Comparison of ENCODE assay signal across 37 cellular contexts in genomic region chr5:103601314-103601713, GRCh38.
"Had no signal": no experiment of that assay in that cellular context is flagged by ENCODE, and none has a peak within 500 bp of the region (broad histone marks: within the 10 kb centered on the region; RNA-seq: fewer than 3 reads in every experiment).

No MANE protein-coding gene starts in this region.

- H3K27me3 ChIP-seq: ascending aorta, cardiac muscle cell had no signal

- H3K9me3 Mint-ChIP-seq: activated B cell treated with CpG ODN at 0.5 μM for 24 hours; activated CD4-positive, alpha-beta memory T cell treated with anti-CD3 and anti-CD28 coated beads for 36 hours; activated CD4-positive, alpha-beta T cell treated with anti-CD3 and anti-CD28 coated beads, Interleukin-2, amount 10 ng/mL, durations not matched to agents 24 days and 14 days; activated CD8-positive, alpha-beta T cell treated with anti-CD3 and anti-CD28 coated beads for 36 hours; activated naive CD4-positive, alpha-beta T cell treated with anti-CD3 and anti-CD28 coated beads, Interleukin-2, amount 10 ng/mL, durations not matched to agents 7 days and 5 days; activated naive CD4-positive, alpha-beta T cell treated with anti-CD3 and anti-CD28 coated beads, Interleukin-2, amount 50 U/mL, for 24 hours; activated naive CD8-positive, alpha-beta T cell treated with anti-CD3 and anti-CD28 coated beads, Interleukin-2, amount 10 ng/mL, durations not matched to agents 7 days and 5 days; activated naive CD8-positive, alpha-beta T cell treated with anti-CD3 and anti-CD28 coated beads, Interleukin-2, amount 50 U/mL, for 24 hours; activated T-cell treated with anti-CD3 and anti-CD28 coated beads, Interleukin-2, amount 50 U/mL, for 24 hours; activated T-helper 2 cell treated with anti-CD3 and anti-CD28 coated beads, Interferon-gamma antibody, Interleukin-2, Interleukin-4, amounts not matched to agents 10 μg/mL and 5 μg/mL and 100 μg/mL, durations not matched to agents 14 hours and 24 hours and 36 hours; brain; central memory CD8-positive, alpha-beta T cell; T-helper 1 cell treated with Interleukin-12 subunit alpha and Interleukin-12 subunit beta and Interleukin-4 antibody, amounts not matched to agents 30 μg/mL and 1 μg/mL, for 36 hours; T-helper 2 cell treated with Interferon-gamma antibody and Interleukin-4, amounts not matched to agents 5 μg/mL and 100 μg/mL, for 36 hours had no signal

- FAIRE-seq: bronchial epithelial cell, TTC549 had no signal

- H3K4me3 Mint-ChIP-seq: activated B cell treated with CpG ODN at 0.5 μM for 24 hours; activated CD4-positive, alpha-beta memory T cell treated with anti-CD3 and anti-CD28 coated beads for 36 hours; activated CD4-positive, alpha-beta T cell treated with anti-CD3 and anti-CD28 coated beads, Interleukin-2, amount 10 ng/mL, durations not matched to agents 24 days and 14 days; activated CD8-positive, alpha-beta memory T cell treated with anti-CD3 and anti-CD28 coated beads, Interleukin-2, amount 10 ng/mL, durations not matched to agents 7 days and 5 days; activated CD8-positive, alpha-beta T cell treated with anti-CD3 and anti-CD28 coated beads for 36 hours; activated naive CD4-positive, alpha-beta T cell treated with anti-CD3 and anti-CD28 coated beads, Interleukin-2, amount 10 ng/mL, durations not matched to agents 7 days and 5 days; activated naive CD4-positive, alpha-beta T cell treated with anti-CD3 and anti-CD28 coated beads, Interleukin-2, amount 50 U/mL, for 24 hours; activated naive CD8-positive, alpha-beta T cell; activated naive CD8-positive, alpha-beta T cell treated with anti-CD3 and anti-CD28 coated beads, Interleukin-2, amount 10 ng/mL, durations not matched to agents 7 days and 5 days; activated naive CD8-positive, alpha-beta T cell treated with anti-CD3 and anti-CD28 coated beads, Interleukin-2, amount 50 U/mL, for 24 hours; activated T-cell treated with anti-CD3 and anti-CD28 coated beads, Interleukin-2, amount 50 U/mL, for 24 hours; brain; central memory CD8-positive, alpha-beta T cell; T-helper 1 cell treated with Interleukin-12 subunit alpha and Interleukin-12 subunit beta and Interleukin-4 antibody, amounts not matched to agents 30 μg/mL and 1 μg/mL, for 36 hours; T-helper 2 cell treated with Interferon-gamma antibody and Interleukin-4, amounts not matched to agents 5 μg/mL and 100 μg/mL, for 36 hours had no signal

- H3K4me3 ChIP-seq: ascending aorta, cardiac muscle cell had no signal

- DNase-seq: activated B cell treated with CpG ODN at 0.5 μM for 24 hours; activated CD4-positive, alpha-beta memory T cell treated with anti-CD3 and anti-CD28 coated beads for 36 hours; activated CD4-positive, alpha-beta T cell treated with anti-CD3 and anti-CD28 coated beads for 4 hours; activated CD4-positive, alpha-beta T cell treated with anti-CD3 and anti-CD28 coated beads, Interleukin-2, amount 10 ng/mL, durations not matched to agents 24 days and 14 days; activated CD4-positive, alpha-beta T cell treated with anti-CD3 and anti-CD28 coated beads, Interleukin-2, amount 50 U/mL, for 1 hour; activated CD4-positive, alpha-beta T cell treated with anti-CD3 and anti-CD28 coated beads, Interleukin-2, amount 50 U/mL, for 4 hours; activated CD4-positive, CD25-positive, alpha-beta regulatory T cell treated with anti-CD3 and anti-CD28 coated beads, Interleukin-2, amount 50 U/mL, for 72 hours; activated CD8-positive, alpha-beta memory T cell treated with anti-CD3 and anti-CD28 coated beads for 24 hours; activated CD8-positive, alpha-beta memory T cell treated with anti-CD3 and anti-CD28 coated beads, Interleukin-2, amount 10 ng/mL, durations not matched to agents 7 days and 5 days; activated CD8-positive, alpha-beta memory T cell treated with anti-CD3 and anti-CD28 coated beads, Interleukin-2, amount 50 U/mL, for 48 hours; activated CD8-positive, alpha-beta T cell treated with anti-CD3 and anti-CD28 coated beads for 36 hours; activated effector memory CD4-positive, alpha-beta T cell treated with Interleukin-2 at 50 U/mL for 16 hours; activated gamma-delta T cell; activated naive CD4-positive, alpha-beta T cell treated with anti-CD3 and anti-CD28 coated beads, Interleukin-2, amount 10 ng/mL, durations not matched to agents 7 days and 5 days; activated naive CD4-positive, alpha-beta T cell treated with Interleukin-2 at 50 U/mL for 16 hours; activated naive CD8-positive, alpha-beta T cell treated with anti-CD3 and anti-CD28 coated beads, Interleukin-2, amount 10 ng/mL, durations not matched to agents 7 days and 5 days; activated naive CD8-positive, alpha-beta T cell treated with anti-CD3 and anti-CD28 coated beads, Interleukin-2, amount 50 U/mL, for 24 hours; activated T-cell treated with anti-CD3 and anti-CD28 coated beads, Interleukin-2, amount 50 U/mL, for 24 hours; activated T-cell treated with anti-CD3 and anti-CD28 coated beads, Interleukin-2, amount 50 U/mL, for 48 hours; amygdala; anterior cingulate cortex; caudate nucleus; T-helper 1 cell; T-helper 2 cell; T-helper 9 cell had no signal

- H3K36me3 Mint-ChIP-seq: activated CD4-positive, alpha-beta memory T cell treated with anti-CD3 and anti-CD28 coated beads for 36 hours; activated CD8-positive, alpha-beta memory T cell treated with anti-CD3 and anti-CD28 coated beads, Interleukin-2, amount 10 ng/mL, durations not matched to agents 7 days and 5 days; activated naive CD4-positive, alpha-beta T cell treated with anti-CD3 and anti-CD28 coated beads, Interleukin-2, amount 10 ng/mL, durations not matched to agents 7 days and 5 days; activated naive CD4-positive, alpha-beta T cell treated with anti-CD3 and anti-CD28 coated beads, Interleukin-2, amount 50 U/mL, for 24 hours; activated naive CD8-positive, alpha-beta T cell; activated naive CD8-positive, alpha-beta T cell treated with anti-CD3 and anti-CD28 coated beads, Interleukin-2, amount 10 ng/mL, durations not matched to agents 7 days and 5 days; brain had no signal

- H3K4me1 ChIP-seq: ascending aorta had no signal

- H3K27ac ChIP-seq: ascending aorta, cardiac muscle cell, VCaP had no signal

- H3K27me3 Mint-ChIP-seq: activated B cell treated with CpG ODN at 0.5 μM for 24 hours; activated CD8-positive, alpha-beta memory T cell treated with anti-CD3 and anti-CD28 coated beads, Interleukin-2, amount 10 ng/mL, durations not matched to agents 7 days and 5 days; activated CD8-positive, alpha-beta T cell treated with anti-CD3 and anti-CD28 coated beads for 36 hours; activated naive CD4-positive, alpha-beta T cell treated with anti-CD3 and anti-CD28 coated beads, Interleukin-2, amount 10 ng/mL, durations not matched to agents 7 days and 5 days; activated naive CD4-positive, alpha-beta T cell treated with anti-CD3 and anti-CD28 coated beads, Interleukin-2, amount 50 U/mL, for 24 hours; activated naive CD8-positive, alpha-beta T cell treated with anti-CD3 and anti-CD28 coated beads, Interleukin-2, amount 10 ng/mL, durations not matched to agents 7 days and 5 days; activated naive CD8-positive, alpha-beta T cell treated with anti-CD3 and anti-CD28 coated beads, Interleukin-2, amount 50 U/mL, for 24 hours; brain; central memory CD8-positive, alpha-beta T cell had no signal

- H3K4me1 Mint-ChIP-seq: activated B cell treated with CpG ODN at 0.5 μM for 24 hours; activated CD4-positive, alpha-beta T cell treated with anti-CD3 and anti-CD28 coated beads, Interleukin-2, amount 10 ng/mL, durations not matched to agents 24 days and 14 days; activated CD8-positive, alpha-beta memory T cell treated with anti-CD3 and anti-CD28 coated beads, Interleukin-2, amount 10 ng/mL, durations not matched to agents 7 days and 5 days; activated naive CD4-positive, alpha-beta T cell treated with anti-CD3 and anti-CD28 coated beads, Interleukin-2, amount 10 ng/mL, durations not matched to agents 7 days and 5 days; activated naive CD4-positive, alpha-beta T cell treated with anti-CD3 and anti-CD28 coated beads, Interleukin-2, amount 50 U/mL, for 24 hours; activated naive CD8-positive, alpha-beta T cell treated with anti-CD3 and anti-CD28 coated beads, Interleukin-2, amount 10 ng/mL, durations not matched to agents 7 days and 5 days; activated naive CD8-positive, alpha-beta T cell treated with anti-CD3 and anti-CD28 coated beads, Interleukin-2, amount 50 U/mL, for 24 hours; brain; central memory CD8-positive, alpha-beta T cell had no signal

- H3K36me3 ChIP-seq: ascending aorta, cardiac muscle cell had no signal

- H3K9me3 ChIP-seq: ascending aorta had no signal

- ATAC-seq: activated CD8-positive, alpha-beta memory T cell treated with anti-CD3 and anti-CD28 coated beads, Interleukin-2, amount 10 ng/mL, durations not matched to agents 7 days and 5 days; activated CD8-positive, alpha-beta T cell treated with anti-CD3 and anti-CD28 coated beads for 36 hours; activated naive CD8-positive, alpha-beta T cell treated with anti-CD3 and anti-CD28 coated beads, Interleukin-2, amount 50 U/mL, for 24 hours had no signal

- H3K27ac Mint-ChIP-seq: activated B cell treated with CpG ODN at 0.5 μM for 24 hours; activated CD4-positive, alpha-beta memory T cell treated with anti-CD3 and anti-CD28 coated beads for 36 hours; activated CD4-positive, alpha-beta T cell treated with anti-CD3 and anti-CD28 coated beads, Interleukin-2, amount 10 ng/mL, durations not matched to agents 24 days and 14 days; activated CD8-positive, alpha-beta memory T cell treated with anti-CD3 and anti-CD28 coated beads, Interleukin-2, amount 10 ng/mL, durations not matched to agents 7 days and 5 days; activated CD8-positive, alpha-beta T cell treated with anti-CD3 and anti-CD28 coated beads for 36 hours; activated naive CD4-positive, alpha-beta T cell treated with anti-CD3 and anti-CD28 coated beads, Interleukin-2, amount 10 ng/mL, durations not matched to agents 7 days and 5 days; activated naive CD4-positive, alpha-beta T cell treated with anti-CD3 and anti-CD28 coated beads, Interleukin-2, amount 50 U/mL, for 24 hours; activated naive CD8-positive, alpha-beta T cell; activated naive CD8-positive, alpha-beta T cell treated with anti-CD3 and anti-CD28 coated beads, Interleukin-2, amount 10 ng/mL, durations not matched to agents 7 days and 5 days; activated naive CD8-positive, alpha-beta T cell treated with anti-CD3 and anti-CD28 coated beads, Interleukin-2, amount 50 U/mL, for 24 hours; activated T-cell treated with anti-CD3 and anti-CD28 coated beads, Interleukin-2, amount 50 U/mL, for 24 hours; activated T-helper 2 cell treated with anti-CD3 and anti-CD28 coated beads, Interferon-gamma antibody, Interleukin-2, Interleukin-4, amounts not matched to agents 10 μg/mL and 5 μg/mL and 100 μg/mL, durations not matched to agents 14 hours and 24 hours and 36 hours; brain; T-helper 1 cell treated with Interleukin-12 subunit alpha and Interleukin-12 subunit beta and Interleukin-4 antibody, amounts not matched to agents 30 μg/mL and 1 μg/mL, for 36 hours; T-helper 2 cell treated with Interferon-gamma antibody and Interleukin-4, amounts not matched to agents 5 μg/mL and 100 μg/mL, for 36 hours had no signal
